In genomic region chr12:125775507-125775906, GRCh38 we compare ENCODE assay signal across 21 cellular contexts.
DNase-seq lines count a peak whose midpoint lies in the region; ATAC-seq, FAIRE-seq and TF ChIP-seq lines count a peak whose summit lies in the region.
"Had no signal": no experiment of that assay in that cellular context is flagged by ENCODE, and none has a peak within 500 bp of the region (broad histone marks: within the 10 kb centered on the region; RNA-seq: fewer than 3 reads in every experiment).

No MANE protein-coding gene starts in this region.

- H3K27ac ChIP-seq in HepG2 (ENCODE audit: extremely low read length, insufficient read depth, low read length) (no peak overlapping the region), right lobe of liver (no peak overlapping the region), K562 (ENCODE audit: extremely low read depth, low read depth, low read length) (no peak overlapping the region)
- H3K27ac ChIP-seq: 22Rv1; A549; BLaER1 treated with 17β-estradiol and CSF1 and Interleukin-3, amounts not matched to agents 10 nM and 100 nM; C4-2B had no signal

- POLR2A ChIA-PET in HepG2 (lab: Yijun Ruan, JAX): no interaction called here
- POLR2A ChIA-PET in K562 (lab: Yijun Ruan, JAX): no interaction called here

- intact Hi-C loops in HepG2 (cut with micrococcal nuclease; ENCODE audit: unreplicated experiment): no loop called here
- intact Hi-C loops in right lobe of liver (cut with DNase I): no loop called here
- intact Hi-C loops in K562 (cut with micrococcal nuclease): no loop called here

- H3K9me3 ChIP-seq in HepG2 (ENCODE audit: low read length) (peaks cover 5% of the 10 kb centered on the region; the same call in 1 of the 2 replicates), right lobe of liver (no peaks in the 10 kb centered on the region), K562 (replicated peaks; ENCODE audit: control insufficient read depth, insufficient read depth, low read depth, low read length) (no peaks in the 10 kb centered on the region)
- H3K9me3 ChIP-seq: A549; BLaER1 treated with 17β-estradiol and CSF1 and Interleukin-3, amounts not matched to agents 10 nM and 100 nM; Caco-2 had no signal

- in situ Hi-C loops in HepG2 (cut with HindIII; ENCODE audit: extremely low pct_ligation_motif_present, low pct_unique_long_range_greater_than_20kb) (no loop called here), K562 (cut with MboI) (no loop called here)

- no TSS peak for BruUV-seq in HepG2 (replicated peaks; lab: Mats Ljungman, UMichigan)
- no TSS peak for BruUV-seq in K562 (replicated peaks; lab: Mats Ljungman, UMichigan)

- no peaks in the 10 kb centered on the region for H3K9me1 ChIP-seq in K562 (ENCODE audit: control insufficient read depth, insufficient read depth, low read length)

- H3K4me3 ChIP-seq in HepG2 (replicated peaks in 1 of 3; ENCODE audit: insufficient read depth in 1 of 3, low read depth in 2 of 3, low read length in 3 of 3) (no peak overlapping the region), right lobe of liver (no peak overlapping the region), K562 (no peak overlapping the region), fibroblast of villous mesenchyme (ENCODE audit: low read depth, low read length) (no peak overlapping the region)
- H3K4me3 ChIP-seq: A549; BLaER1 treated with 17β-estradiol and CSF1 and Interleukin-3, amounts not matched to agents 10 nM and 100 nM had no signal

- H2AFZ ChIP-seq in HepG2 (ENCODE audit: low read length) (no peak overlapping the region), K562 (ENCODE audit: low read depth, low read length) (no peak overlapping the region)

- H3K27me3 ChIP-seq in HepG2 (ENCODE audit: control insufficient read depth in 1 of 2, insufficient read depth in 2 of 2, low read length in 2 of 2): no peaks in the 10 kb centered on the region
- no peaks in the 10 kb centered on the region for H3K27me3 ChIP-seq in right lobe of liver
- H3K27me3 ChIP-seq in K562 (ENCODE audit: control insufficient read depth in 2 of 2, insufficient read depth in 2 of 2, low read length in 2 of 2): no peaks in the 10 kb centered on the region
- H3K27me3 ChIP-seq: BLaER1 treated with 17β-estradiol and CSF1 and Interleukin-3, amounts not matched to agents 10 nM and 100 nM had no signal

- H3K4me1 ChIP-seq in HepG2 (ENCODE audit: insufficient read depth, low read length) (no peaks in the 10 kb centered on the region), right lobe of liver (no peaks in the 10 kb centered on the region), K562 (replicated peaks in 1 of 2; ENCODE audit: control insufficient read depth in 2 of 2, insufficient read depth in 2 of 2, low read length in 2 of 2) (no peaks in the 10 kb centered on the region)
- H3K4me1 ChIP-seq: A549; BLaER1 treated with 17β-estradiol and CSF1 and Interleukin-3, amounts not matched to agents 10 nM and 100 nM; Caco-2 had no signal

- 56% methylated on average over 3 of the region's 3 CpGs for WGBS in HepG2 (ENCODE audit: low lambda C conversion rate)
- 81% methylated on average over 3 of the region's 3 CpGs for WGBS in right lobe of liver (ENCODE audit: insufficient coverage, low coverage, low lambda C conversion rate, missing lambda C conversion rate)
- WGBS in K562 (ENCODE audit: insufficient coverage, low coverage, missing lambda C conversion rate): 0% methylated on average over 3 of the region's 3 CpGs

- H3K36me3 ChIP-seq in HepG2 (replicated peaks in 1 of 2; ENCODE audit: control insufficient read depth in 1 of 2, insufficient read depth in 2 of 2, low read length in 2 of 2) (no peaks in the 10 kb centered on the region), right lobe of liver (no peaks in the 10 kb centered on the region), K562 (ENCODE audit: control insufficient read depth, insufficient read depth, low read length) (no peaks in the 10 kb centered on the region)
- H3K36me3 ChIP-seq: BLaER1 treated with 17β-estradiol and CSF1 and Interleukin-3, amounts not matched to agents 10 nM and 100 nM had no signal

- no peak for TF ChIP-seq CTCF in HepG2 (CRISPR knock-in tag; IDR thresholded peaks at IDR 0.05)
- TF ChIP-seq CTCF in right lobe of liver (IDR thresholded peaks at IDR 0.05): no peak
- no peak for TF ChIP-seq CTCF in K562 (IDR thresholded peaks at IDR 0.05 in 2 of 3, conservative IDR thresholded peaks at IDR 0.05 in 1 of 3; ENCODE audit: insufficient read depth in 2 of 3, low read depth in 1 of 3, low read length in 3 of 3)
- TF ChIP-seq CTCF in fibroblast of villous mesenchyme (IDR thresholded peaks at IDR 0.05; ENCODE audit: insufficient read depth, low read depth, low read length): no peak

- TF ChIP-seq POLR2A in HepG2 (IDR thresholded peaks at IDR 0.05; ENCODE audit: insufficient read depth in 1 of 2, low read depth in 2 of 2, low read length in 2 of 2) (no peak), right lobe of liver (IDR thresholded peaks at IDR 0.05) (no peak), K562 (conservative IDR thresholded peaks at IDR 0.05) (no peak)

- TF ChIP-seq EP300 in HepG2 (IDR thresholded peaks at IDR 0.05; ENCODE audit: low read depth in 2 of 2, low read length in 2 of 2): no peak
- TF ChIP-seq EP300 in HepG2 (CRISPR knock-in tag; IDR thresholded peaks at IDR 0.05; ENCODE audit: borderline replicate concordance): no peak
- TF ChIP-seq EP300 in K562 (IDR thresholded peaks at IDR 0.05; ENCODE audit: low read length): no peak

- no peak overlapping the region for H3K9ac ChIP-seq in HepG2 (ENCODE audit: insufficient read depth, low read depth, low read length)
- H3K9ac ChIP-seq in K562 (ENCODE audit: insufficient read depth in 1 of 2, low read depth in 2 of 2, low read length in 2 of 2): no peak overlapping the region
- H3K9ac ChIP-seq: BLaER1 treated with 17β-estradiol and CSF1 and Interleukin-3, amounts not matched to agents 10 nM and 100 nM had no signal

- no peaks in the 10 kb centered on the region for H4K20me1 ChIP-seq in HepG2 (ENCODE audit: insufficient read depth, low read length)
- no peaks in the 10 kb centered on the region for H4K20me1 ChIP-seq in K562 (replicated peaks; ENCODE audit: control insufficient read depth, insufficient read depth, low read length)
- H4K20me1 ChIP-seq: BLaER1 treated with 17β-estradiol and CSF1 and Interleukin-3, amounts not matched to agents 10 nM and 100 nM had no signal

- CTCF ChIA-PET in HepG2 (lab: Yijun Ruan, JAX; ENCODE audit: low intra/inter-chr PET ratio, low total read pairs) (no interaction called here), K562 (lab: Yijun Ruan, JAX; ENCODE audit: low intra/inter-chr PET ratio) (no interaction called here)

- no peak for DNase-seq in HepG2 (ENCODE audit: low spot score)
- DNase-seq in right lobe of liver: no peak
- no peak for DNase-seq in K562 (ENCODE audit: extremely low read depth in 1 of 4, low spot score in 3 of 4)
- peak; percentile 40 for DNase-seq in fibroblast of villous mesenchyme (ENCODE audit: low read depth)
- DNase-seq in NCI-H526 treated with DMSO at 0.1 percent for 48 hours (lab: John Stamatoyannopoulos, UW): no peak
- no peak for DNase-seq in HuH-7 (ENCODE audit: low spot score)
- DNase-seq: AML-193; Caco-2; Calu3; CD4-positive, alpha-beta T cell; CD8-positive, alpha-beta T cell; DMS79 treated with DMSO at 0.1 percent for 48 hours; GF-D8 had no signal

- TF ChIP-seq RAD21 in HepG2 (CRISPR knock-in tag; IDR thresholded peaks at IDR 0.05): no peak
- no peak for TF ChIP-seq RAD21 in K562 (CRISPR knock-in tag; conservative IDR thresholded peaks at IDR 0.05 in 1 of 2, IDR thresholded peaks at IDR 0.05 in 1 of 2)

- no peak for ATAC-seq in HepG2
- no peak for ATAC-seq in right lobe of liver
- no peak for ATAC-seq in K562
- ATAC-seq: A549; CD8-positive, alpha-beta T cell had no signal

- H3K79me2 ChIP-seq in HepG2 (ENCODE audit: insufficient read depth, low read length): no peaks in the 10 kb centered on the region
- H3K79me2 ChIP-seq in K562 (ENCODE audit: control insufficient read depth, insufficient read depth, low read length): no peaks in the 10 kb centered on the region

- FAIRE-seq in HepG2 (lab: Jason Lieb, UNC) (no peak), K562 (lab: Jason Lieb, UNC) (no peak)
- FAIRE-seq: A549, D721Med, G401.6, GM12891, GM19239 had no signal

- H3K4me2 ChIP-seq in HepG2 (ENCODE audit: low read depth, low read length): no peak overlapping the region
- no peak overlapping the region for H3K4me2 ChIP-seq in K562 (ENCODE audit: insufficient read depth, low read length)
- H3K4me2 ChIP-seq: A549; BLaER1 treated with 17β-estradiol and CSF1 and Interleukin-3, amounts not matched to agents 10 nM and 100 nM had no signal

TF ChIP-seq in HepG2, 621 proteins besides CTCF, POLR2A, EP300 and RAD21:
- TF ChIP-seq RAD51 (IDR thresholded peaks at IDR 0.05; ENCODE audit: borderline replicate concordance): no peak
- TF ChIP-seq CEBPB (IDR thresholded peaks at IDR 0.05; ENCODE audit: borderline replicate concordance, low read depth, low read length): peak; percentile 83
TF ChIP-seq in HepG2: peak in this region for 1.

TF ChIP-seq in K562, 482 proteins besides CTCF, POLR2A, EP300 and RAD21:
- no peak for TF ChIP-seq SAP30 (IDR thresholded peaks at IDR 0.05; ENCODE audit: borderline replicate concordance, insufficient read depth, low read depth, low read length, poor library complexity, severe bottlenecking)
- no peak for TF ChIP-seq CEBPG (CRISPR knock-in tag; IDR thresholded peaks at IDR 0.05)
- 0 out of 4 replicates have a peak, but pooled peaks of 1 of the 2 experiments have one; percentile 8 for TF ChIP-seq CEBPG (tag; conservative IDR thresholded peaks at IDR 0.05 in 1 of 2, IDR thresholded peaks at IDR 0.05 in 1 of 2)
- TF ChIP-seq CEBPB (tag; IDR thresholded peaks at IDR 0.05): 0 out of 2 replicates have a peak, but pooled peaks have one; percentile 13

Comparison
In these comparisons a context has a peak if more than half of its experiments do, and no peak if none do; other contexts are left out.
1. Of the 241 proteins assayed by ChIP-seq in both HepG2 and K562: peak only in HepG2: none; only in K562: none; in both: CEBPB; in neither: 239; mixed calls (peak in some experiments, not most) for 1.